In genomic region chr18:60295776-60296175, GRCh38 we compare ENCODE assay signal across 30 cellular contexts.
DNase-seq lines count a peak whose midpoint lies in the region; ATAC-seq, FAIRE-seq and TF ChIP-seq lines count a peak whose summit lies in the region.
"Had no signal": no experiment of that assay in that cellular context is flagged by ENCODE, and none has a peak within 500 bp of the region (broad histone marks: within the 10 kb centered on the region; RNA-seq: fewer than 3 reads in every experiment).

No MANE protein-coding gene starts in this region.

- no peaks in the 10 kb centered on the region for H3K27me3 Mint-ChIP-seq in nephron (ENCODE audit: low read depth)
- H3K27me3 Mint-ChIP-seq: activated naive CD4-positive, alpha-beta T cell treated with anti-CD3 and anti-CD28 coated beads, Interleukin-2, amount 10 ng/mL, durations not matched to agents 7 days and 5 days; CD4-positive, alpha-beta T cell had no signal

- no peaks in the 10 kb centered on the region for H3K36me3 Mint-ChIP-seq in nephron (ENCODE audit: low read depth)
- H3K36me3 Mint-ChIP-seq: activated naive CD4-positive, alpha-beta T cell treated with anti-CD3 and anti-CD28 coated beads, Interleukin-2, amount 10 ng/mL, durations not matched to agents 7 days and 5 days had no signal

- H3F3A ChIP-seq in Loucy (ENCODE audit: low read depth): no peaks in the 10 kb centered on the region

- H3K9me3 ChIP-seq in Loucy (ENCODE audit: insufficient read depth, low read depth, low read length): no peaks in the 10 kb centered on the region
- no peaks in the 10 kb centered on the region for H3K9me3 ChIP-seq in hepatocyte (ENCODE audit: low read depth)
- peaks cover 1% of the 10 kb centered on the region for H3K9me3 ChIP-seq in aorta (ENCODE audit: control insufficient read depth, low read length)
- H3K9me3 ChIP-seq: esophagus squamous epithelium, right atrium auricular region, thoracic aorta had no signal

- H3K79me2 ChIP-seq in Loucy (ENCODE audit: insufficient read depth, low read length) (no peaks in the 10 kb centered on the region), hepatocyte (no peaks in the 10 kb centered on the region)

- H4K20me1 ChIP-seq in Loucy (ENCODE audit: insufficient read depth, low read length, poor library complexity, severe bottlenecking) (no peaks in the 10 kb centered on the region), hepatocyte (ENCODE audit: insufficient read depth, poor library complexity, severe bottlenecking) (no peaks in the 10 kb centered on the region)

- no peaks in the 10 kb centered on the region for H3K4me1 Mint-ChIP-seq in nephron
- H3K4me1 Mint-ChIP-seq: activated naive CD4-positive, alpha-beta T cell treated with anti-CD3 and anti-CD28 coated beads, Interleukin-2, amount 10 ng/mL, durations not matched to agents 7 days and 5 days had no signal

- no peak overlapping the region for H3K9ac ChIP-seq in Loucy (ENCODE audit: low read depth, low read length, poor library complexity, severe bottlenecking)

- no peak overlapping the region for H3K4me3 Mint-ChIP-seq in nephron
- H3K4me3 Mint-ChIP-seq: activated naive CD4-positive, alpha-beta T cell treated with anti-CD3 and anti-CD28 coated beads, Interleukin-2, amount 10 ng/mL, durations not matched to agents 7 days and 5 days; CD4-positive, alpha-beta T cell; endodermal cell had no signal

- 55% methylated on average over 5 of the region's 5 CpGs for WGBS in hepatocyte (ENCODE audit: low lambda C conversion rate, missing lambda C conversion rate)
- 62 to 76% methylated on average over 5 of the region's 5 CpGs for WGBS in aorta, 2 donors

- peak overlapping the region in 2 of 3 experiments; percentile 7 to 40 for H3K27ac Mint-ChIP-seq in nephron
- H3K27ac Mint-ChIP-seq: activated naive CD4-positive, alpha-beta T cell treated with anti-CD3 and anti-CD28 coated beads, Interleukin-2, amount 10 ng/mL, durations not matched to agents 7 days and 5 days; CD4-positive, alpha-beta T cell; endodermal cell had no signal

- H3K27ac ChIP-seq in hepatocyte (peak overlapping the region; percentile 52), aorta (ENCODE audit: low read depth in 1 of 2, low read length in 2 of 2) (no peak overlapping the region)
- H3K27ac ChIP-seq: esophagus squamous epithelium, PC-9, right atrium auricular region, thoracic aorta, WERI-Rb-1 had no signal

- TF ChIP-seq POLR2A in GM12892 (IDR thresholded peaks at IDR 0.05; ENCODE audit: low read depth, low read length): no peak

- no peak for TF ChIP-seq CTCF in Loucy (conservative IDR thresholded peaks at IDR 0.05; ENCODE audit: low read length)
- no peak for TF ChIP-seq CTCF in hepatocyte (IDR thresholded peaks at IDR 0.05; ENCODE audit: poor library complexity)
- no peak for TF ChIP-seq CTCF in nephron (IDR thresholded peaks at IDR 0.05; ENCODE audit: unreplicated experiment in 3 of 3)

- H3K4me3 ChIP-seq in Loucy (ENCODE audit: low read length, poor library complexity, severe bottlenecking): no peak overlapping the region
- H3K4me3 ChIP-seq in hepatocyte: no peak overlapping the region
- no peak overlapping the region for H3K4me3 ChIP-seq in aorta (ENCODE audit: low read length in 2 of 2)
- H3K4me3 ChIP-seq: esophagus squamous epithelium, PC-9, right atrium auricular region, thoracic aorta had no signal

- H3K9me2 ChIP-seq in Loucy (replicated peaks; ENCODE audit: low read depth, low read length): no peaks in the 10 kb centered on the region
- no peaks in the 10 kb centered on the region for H3K9me2 ChIP-seq in hepatocyte (replicated peaks; ENCODE audit: insufficient read depth)

- in situ Hi-C loops in ACHN (cut with HindIII; ENCODE audit: low pct_ligation_motif_present, low pct_unique_long_range_greater_than_20kb, low sequenced_read_pairs): no loop called here

- H3K4me2 ChIP-seq in Loucy (ENCODE audit: low read depth, low read length, poor library complexity, severe bottlenecking) (no peak overlapping the region), hepatocyte (peak overlapping the region; percentile 53)
- H3K4me2 ChIP-seq: PC-9 had no signal

- no peak for FAIRE-seq in GM12892 (lab: Jason Lieb, UNC)
- FAIRE-seq: bronchial epithelial cell, G401.6, GM18507, islet of Langerhans had no signal

- H3K4me1 ChIP-seq in Loucy (ENCODE audit: insufficient read depth, low read length, poor library complexity, severe bottlenecking) (no peaks in the 10 kb centered on the region), hepatocyte (ENCODE audit: insufficient read depth) (no peaks in the 10 kb centered on the region), aorta (ENCODE audit: control insufficient read depth in 1 of 2, insufficient read depth in 2 of 2, low read length in 2 of 2) (no peaks in the 10 kb centered on the region)
- H3K4me1 ChIP-seq: esophagus squamous epithelium, right atrium auricular region had no signal

- H3K27me3 ChIP-seq in Loucy (ENCODE audit: insufficient read depth, low read length, poor library complexity, severe bottlenecking) (no peaks in the 10 kb centered on the region), hepatocyte (no peaks in the 10 kb centered on the region), aorta (ENCODE audit: control insufficient read depth in 1 of 2, insufficient read depth in 2 of 2, low read length in 1 of 2) (no peaks in the 10 kb centered on the region)
- H3K27me3 ChIP-seq: esophagus squamous epithelium, right atrium auricular region had no signal

- intact Hi-C loops in aorta (cut with DNase I): no loop called here

- DNase-seq in ACHN (peak; percentile 28), hepatocyte (ENCODE audit: low spot score) (peak; percentile 41), aorta (no peak), GM12892 (ENCODE audit: insufficient read length) (no peak)
- DNase-seq: activated naive CD4-positive, alpha-beta T cell treated with anti-CD3 and anti-CD28 coated beads, Interleukin-2, amount 10 ng/mL, durations not matched to agents 7 days and 5 days; amniotic stem cell; CD4-positive, alpha-beta T cell; DMS153; endodermal cell; esophagus squamous epithelium; GOT3; KBM-7; MM.1S; NCI-H1436 treated with DMSO at 0.1 percent for 48 hours; nucleus accumbens; PC-9; SHP77; stimulated activated CD4-positive, alpha-beta T cell treated with anti-CD3 and anti-CD28 coated beads, Interleukin-12 subunit alpha, Interleukin-12 subunit beta, amount 100 ng/mL, for 4 hours; stimulated activated CD4-positive, alpha-beta T cell treated with anti-CD3 and anti-CD28 coated beads, Interleukin-4, amount 100 ng/mL, for 4 hours; stimulated activated naive CD4-positive, alpha-beta T cell; WERI-Rb-1 had no signal

- ATAC-seq in GM18520 (IDR thresholded peaks at IDR 0.05; ENCODE audit: unreplicated experiment) (no peak), aorta (ENCODE audit: low FRiP score) (no peak)

- H3K9me3 Mint-ChIP-seq in nephron: no peaks in the 10 kb centered on the region
- H3K9me3 Mint-ChIP-seq: endodermal cell had no signal

- H3K36me3 ChIP-seq in Loucy (ENCODE audit: insufficient read depth, low read length) (no peaks in the 10 kb centered on the region), hepatocyte (replicated peaks; ENCODE audit: insufficient read depth, low read depth) (no peaks in the 10 kb centered on the region), aorta (ENCODE audit: control insufficient read depth in 1 of 2, insufficient read depth in 2 of 2, low read length in 1 of 2) (no peaks in the 10 kb centered on the region)
- H3K36me3 ChIP-seq: esophagus squamous epithelium, right atrium auricular region, thoracic aorta, WERI-Rb-1 had no signal

- H2AFZ ChIP-seq in Loucy (ENCODE audit: low read length) (0 out of 2 replicates have a peak overlapping the region, but pooled peaks have one; percentile 32), hepatocyte (no peak overlapping the region)
- H2AFZ ChIP-seq: PC-9 had no signal

Comparison
In these comparisons a context has a peak if more than half of its experiments do, and no peak if none do; other contexts are left out.
1. DNase-seq: peak in ACHN (single experiment) and hepatocyte (single experiment); none in aorta (0 of 2) and GM12892 (single experiment).